8 cellular contexts compared by ENCODE assay signal in genomic region chrX:20265726-20266681, GRCh38. TPM values are rescaled to one million over a fixed set of nuclear protein-coding genes. Genes with fewer than 3 reads are reported as not detected.
A peak's percentile ranks its signal among the peaks of the same experiment; 100 is the strongest.
DNase-seq lines count a peak whose midpoint lies in the region; ATAC-seq and TF ChIP-seq lines count a peak whose summit lies in the region.

No MANE protein-coding gene starts in this region.

- TF ChIP-seq EP300 in Ishikawa (IDR thresholded peaks at IDR 0.05; ENCODE audit: borderline replicate concordance), result no peak

- peaks cover 2% of the 10 kb centered on the region for H3K27me3 Mint-ChIP-seq in activated CD4-positive, alpha-beta memory T cell treated with anti-CD3 and anti-CD28 coated beads, Interleukin-2, amount 10 ng/mL, durations not matched to agents 7 days and 5 days

- CTCF ChIA-PET in activated CD4-positive, alpha-beta memory T cell treated with anti-CD3 and anti-CD28 coated beads, Interleukin-2, amount 10 ng/mL, durations not matched to agents 7 days and 5 days (lab: Charles Lee), result no interaction called here

- H3K9me3 ChIP-seq in muscle layer of colon (ENCODE audit: low read length), result no peaks in the 10 kb centered on the region
- H3K9me3 ChIP-seq in upper lobe of right lung, result no peaks in the 10 kb centered on the region

- ATAC-seq in GM21515 (IDR thresholded peaks at IDR 0.05; ENCODE audit: unreplicated experiment) (peak; percentile 22), upper lobe of right lung (peak; percentile 1)

- H3K4me3 ChIP-seq in muscle layer of colon (ENCODE audit: low read depth in 1 of 2, low read length in 2 of 2), result peak overlapping the region; percentile 34 to 68
- peak overlapping the region; percentile 60 for H3K4me3 ChIP-seq in upper lobe of right lung

- no peaks in the 10 kb centered on the region for H3K9me3 Mint-ChIP-seq in activated CD4-positive, alpha-beta memory T cell treated with anti-CD3 and anti-CD28 coated beads, Interleukin-2, amount 10 ng/mL, durations not matched to agents 7 days and 5 days

- H3K9ac ChIP-seq in muscle layer of colon (ENCODE audit: low read length), result peak overlapping the region; percentile 45

- H3K36me3 ChIP-seq in muscle layer of colon (ENCODE audit: insufficient read depth, low read length) (no peaks in the 10 kb centered on the region), upper lobe of right lung (no peaks in the 10 kb centered on the region)

- peaks cover 13% of the 10 kb centered on the region for H3K36me3 Mint-ChIP-seq in activated CD4-positive, alpha-beta memory T cell treated with anti-CD3 and anti-CD28 coated beads, Interleukin-2, amount 10 ng/mL, durations not matched to agents 7 days and 5 days (ENCODE audit: low read depth)

- DNase-seq in COR-L47 (lab: John Stamatoyannopoulos, UW) (peak; percentile 27), epithelial cell of prostate (ENCODE audit: low read depth, low spot score) (no peak), upper lobe of right lung (peak; percentile 68), occipital lobe (lab: John Stamatoyannopoulos, UW) (no peak)
- peak; percentile 25 for DNase-seq in activated CD4-positive, alpha-beta memory T cell treated with anti-CD3 and anti-CD28 coated beads, Interleukin-2, amount 10 ng/mL, durations not matched to agents 7 days and 5 days

- peaks cover 0 to 11% of the 10 kb centered on the region in 2 donors for H3K27me3 ChIP-seq in muscle layer of colon (ENCODE audit: control insufficient read depth in 1 of 2, insufficient read depth in 2 of 2, low read length in 2 of 2)
- no peaks in the 10 kb centered on the region for H3K27me3 ChIP-seq in upper lobe of right lung

- H3K27ac ChIP-seq in epithelial cell of prostate, result peak overlapping the region; percentile 79
- peak overlapping the region; percentile 73 for H3K27ac ChIP-seq in muscle layer of colon (ENCODE audit: low read depth, low read length)
- peak overlapping the region; percentile 81 for H3K27ac ChIP-seq in upper lobe of right lung

- H3K27ac Mint-ChIP-seq in activated CD4-positive, alpha-beta memory T cell treated with anti-CD3 and anti-CD28 coated beads, Interleukin-2, amount 10 ng/mL, durations not matched to agents 7 days and 5 days, result peak overlapping the region; percentile 92

- intact Hi-C loops in upper lobe of right lung (cut with DNase I), result no loop called here

- H3K4me1 Mint-ChIP-seq in activated CD4-positive, alpha-beta memory T cell treated with anti-CD3 and anti-CD28 coated beads, Interleukin-2, amount 10 ng/mL, durations not matched to agents 7 days and 5 days, result peaks cover 26% of the 10 kb centered on the region

- H3K4me1 ChIP-seq in muscle layer of colon (ENCODE audit: insufficient read depth, low read length), result no peaks in the 10 kb centered on the region
- H3K4me1 ChIP-seq in upper lobe of right lung, result peaks cover 16% of the 10 kb centered on the region

- TF ChIP-seq CTCF in upper lobe of right lung (IDR thresholded peaks at IDR 0.05), result no peak

- peak overlapping the region; percentile 95 for H3K4me3 Mint-ChIP-seq in activated CD4-positive, alpha-beta memory T cell treated with anti-CD3 and anti-CD28 coated beads, Interleukin-2, amount 10 ng/mL, durations not matched to agents 7 days and 5 days

- POLR2A ChIA-PET in activated CD4-positive, alpha-beta memory T cell treated with anti-CD3 and anti-CD28 coated beads, Interleukin-2, amount 10 ng/mL, durations not matched to agents 7 days and 5 days (lab: Charles Lee), result interaction anchor here (1.0 to 2.8 kb wide), 5 partner anchors 13 to 250 kb away, joined by 3 to 15 read pairs (median 3); partner anchors contain the start of gene EIF1AX

- TF ChIP-seq RAD21 in Ishikawa (IDR thresholded peaks at IDR 0.05; ENCODE audit: low read depth), result no peak

TF ChIP-seq in Ishikawa, 13 proteins besides CTCF, POLR2A, EP300 and RAD21:
- no peak for TF ChIP-seq REST (IDR thresholded peaks at IDR 0.05; ENCODE audit: low read depth)
- 0 out of 2 replicates have a peak, but pooled peaks have one; percentile 9 for TF ChIP-seq ZBTB7A (IDR thresholded peaks at IDR 0.05; ENCODE audit: low read depth)
TF ChIP-seq in Ishikawa: peak in this region for 1.

RNA-seq across cellular contexts. Expression of gene RPS6KA3, which starts 0.7 kb away (rescaled TPM):
- 10 to 100 TPM; 76.6 to 78.0 TPM for total RNA-seq in activated CD4-positive, alpha-beta memory T cell treated with anti-CD3 and anti-CD28 coated beads, Interleukin-2, amount 10 ng/mL, durations not matched to agents 7 days and 5 days
- total RNA-seq in upper lobe of right lung (70.5 TPM), occipital lobe (35.7 TPM)

Comparison
In these comparisons a context has a peak if more than half of its experiments do, and no peak if none do; other contexts are left out.
1. DNase-seq: peak in COR-L47 (single experiment), activated CD4-positive, alpha-beta memory T cell treated with anti-CD3 and anti-CD28 coated beads, Interleukin-2, amount 10 ng/mL, durations not matched to agents 7 days and 5 days (single experiment) and upper lobe of right lung (single experiment); none in epithelial cell of prostate (single experiment) and occipital lobe (single experiment).
2. Peak in every context shown above with its lines, with median percentiles within 50 percentile points of each other: H3K27ac ChIP-seq.